8 cellular contexts compared by ENCODE assay signal in genomic region chr1:2228684-2229031, GRCh38.
A peak's percentile ranks its signal among the peaks of the same experiment; 100 is the strongest.
DNase-seq lines count a peak whose midpoint lies in the region; ATAC-seq lines count a peak whose summit lies in the region.

No MANE protein-coding gene starts in this region.

- H3K27me3 Mint-ChIP-seq in activated naive CD8-positive, alpha-beta T cell treated with anti-CD3 and anti-CD28 coated beads, Interleukin-2, amount 50 U/mL, for 24 hours, result peaks cover 1% of the 10 kb centered on the region

- peak overlapping the region; percentile 92 for H3K27ac Mint-ChIP-seq in activated naive CD8-positive, alpha-beta T cell treated with anti-CD3 and anti-CD28 coated beads, Interleukin-2, amount 50 U/mL, for 24 hours

- H3K9ac ChIP-seq in stomach smooth muscle (ENCODE audit: low read length in 2 of 2), result peak overlapping the region in 1 of 2 donors; percentile 80

- no peak for ATAC-seq in activated naive CD8-positive, alpha-beta T cell treated with anti-CD3 and anti-CD28 coated beads, Interleukin-2, amount 50 U/mL, for 24 hours
- ATAC-seq in HG03457 (IDR thresholded peaks at IDR 0.05; ENCODE audit: unreplicated experiment), result no peak

- H3K4me1 Mint-ChIP-seq in activated naive CD8-positive, alpha-beta T cell treated with anti-CD3 and anti-CD28 coated beads, Interleukin-2, amount 50 U/mL, for 24 hours, result peaks cover 37% of the 10 kb centered on the region

- peak overlapping the region; percentile 87 for H3K27ac ChIP-seq in stomach smooth muscle (ENCODE audit: low read length)

- peaks cover 14% of the 10 kb centered on the region for H3K36me3 Mint-ChIP-seq in activated naive CD8-positive, alpha-beta T cell treated with anti-CD3 and anti-CD28 coated beads, Interleukin-2, amount 50 U/mL, for 24 hours (ENCODE audit: low read depth)

- H3K4me1 ChIP-seq in stomach smooth muscle (ENCODE audit: control insufficient read depth, insufficient read depth, low read length), result peaks cover 47% of the 10 kb centered on the region

- no peaks in the 10 kb centered on the region for H3K27me3 ChIP-seq in stomach smooth muscle (ENCODE audit: control insufficient read depth in 1 of 2, insufficient read depth in 2 of 2, low read length in 2 of 2)

- H3K36me3 ChIP-seq in stomach smooth muscle (ENCODE audit: control insufficient read depth in 2 of 2, insufficient read depth in 2 of 2, low read length in 2 of 2), result no peaks in the 10 kb centered on the region

- H3K9me3 ChIP-seq in iPS-18c (ENCODE audit: control insufficient read depth, insufficient read depth, low read length) (peaks cover 2% of the 10 kb centered on the region), stomach smooth muscle (ENCODE audit: control insufficient read depth in 2 of 2, low read length in 2 of 2) (no peaks in the 10 kb centered on the region)

- DNase-seq in stimulated activated CD4-positive, alpha-beta T cell treated with anti-CD3 and anti-CD28 coated beads, Interleukin-4, amount 100 ng/mL, for 24 hours, result peak; percentile 23
- no peak for DNase-seq in stimulated activated CD4-positive, alpha-beta T cell treated with anti-CD3 and anti-CD28 coated beads, Interleukin-2, amount 100 ng/mL, for 24 hours
- DNase-seq in activated naive CD8-positive, alpha-beta T cell treated with anti-CD3 and anti-CD28 coated beads, Interleukin-2, amount 50 U/mL, for 24 hours, result peak; percentile 41
- DNase-seq in NCI-H524 (lab: John Stamatoyannopoulos, UW) (no peak), cerebellar nuclear complex (lab: John Stamatoyannopoulos, UW) (no peak)

- no peaks in the 10 kb centered on the region for H3K9me3 Mint-ChIP-seq in activated naive CD8-positive, alpha-beta T cell treated with anti-CD3 and anti-CD28 coated beads, Interleukin-2, amount 50 U/mL, for 24 hours

- peak overlapping the region; percentile 92 for H3K4me3 Mint-ChIP-seq in activated naive CD8-positive, alpha-beta T cell treated with anti-CD3 and anti-CD28 coated beads, Interleukin-2, amount 50 U/mL, for 24 hours

- peak overlapping the region; percentile 82 for H3K4me3 ChIP-seq in iPS-18c (ENCODE audit: insufficient read depth, low read depth, low read length)
- H3K4me3 ChIP-seq in stomach smooth muscle (ENCODE audit: low read length in 2 of 2), result peak overlapping the region; percentile 81 to 86

Comparison
In these comparisons a context has a peak if more than half of its experiments do, and no peak if none do; other contexts are left out.
1. DNase-seq: peak in stimulated activated CD4-positive, alpha-beta T cell treated with anti-CD3 and anti-CD28 coated beads, Interleukin-4, amount 100 ng/mL, for 24 hours (single experiment) and activated naive CD8-positive, alpha-beta T cell treated with anti-CD3 and anti-CD28 coated beads, Interleukin-2, amount 50 U/mL, for 24 hours (single experiment); none in stimulated activated CD4-positive, alpha-beta T cell treated with anti-CD3 and anti-CD28 coated beads, Interleukin-2, amount 100 ng/mL, for 24 hours (0 of 2), NCI-H524 (0 of 2) and cerebellar nuclear complex (0 of 2).